Comparison of ENCODE assay signal across 8 cellular contexts in the genomic region with DNA sequence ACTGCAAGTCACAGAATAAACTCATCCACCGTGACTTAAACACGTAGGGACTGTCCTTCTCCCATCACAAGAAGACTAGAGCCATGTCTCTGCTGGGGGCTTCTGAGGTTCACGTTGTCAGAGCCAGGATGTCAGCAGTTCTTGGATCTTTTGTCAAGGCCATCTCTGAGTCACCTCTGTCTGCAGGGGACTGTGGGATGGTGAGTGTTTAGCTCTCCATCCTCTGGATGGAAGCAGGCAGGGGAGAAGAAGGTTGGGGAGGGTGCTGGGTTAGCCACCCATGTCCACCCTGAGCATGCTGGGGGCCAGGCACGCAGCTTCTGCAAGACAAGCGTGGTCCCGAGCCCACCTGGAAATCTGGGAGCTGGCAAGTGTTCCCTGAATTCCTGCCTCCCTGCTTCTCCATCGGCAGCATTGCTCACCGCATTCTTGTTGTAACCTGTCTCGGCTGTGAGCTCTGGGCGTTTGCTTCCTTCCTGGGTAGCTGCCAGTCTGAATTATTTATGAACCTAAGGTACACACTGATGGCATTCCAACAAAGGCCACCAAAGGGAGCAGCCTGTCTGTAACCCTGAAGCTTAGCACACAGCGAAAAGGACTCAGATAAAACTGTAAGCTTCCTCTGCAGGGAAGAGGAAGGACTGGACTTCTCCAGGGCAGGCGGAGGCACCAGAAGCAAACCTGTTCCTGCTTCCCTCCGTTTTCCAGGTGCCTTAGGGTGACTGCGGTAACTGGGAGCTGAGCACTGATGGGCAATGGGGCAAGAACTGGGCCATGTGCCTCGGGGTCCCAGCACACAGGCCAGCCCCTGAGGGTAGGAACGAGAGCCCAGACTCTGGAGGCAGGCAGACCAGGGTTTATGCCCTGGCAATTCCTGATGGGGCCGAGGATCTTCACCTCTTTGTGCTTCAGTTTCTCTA.
DNase-seq lines count a peak whose midpoint lies in the region; ATAC-seq and TF ChIP-seq lines count a peak whose summit lies in the region.
"Had no signal": no experiment of that assay in that cellular context is flagged by ENCODE, and none has a peak within 500 bp of the region (broad histone marks: within the 10 kb centered on the region; RNA-seq: fewer than 3 reads in every experiment).

No MANE protein-coding gene starts in this region.

- no peaks in the 10 kb centered on the region for H4K20me1 ChIP-seq in IMR-90 (ENCODE audit: insufficient read depth, low read length)

- H3K4ac ChIP-seq in IMR-90 (ENCODE audit: low read depth, low read length), result peak overlapping the region; percentile 72

- H3K27me3 ChIP-seq in IMR-90 (ENCODE audit: control insufficient read depth, insufficient read depth, low read length), result peaks cover 10% of the 10 kb centered on the region
- H3K27me3 ChIP-seq in SJSA1 (replicated peaks), result no peaks in the 10 kb centered on the region
- H3K27me3 ChIP-seq in kidney epithelial cell (ENCODE audit: control insufficient read depth, insufficient read depth, low read length), result no peaks in the 10 kb centered on the region
- no peaks in the 10 kb centered on the region for H3K27me3 ChIP-seq in thyroid gland
- no peaks in the 10 kb centered on the region for H3K27me3 ChIP-seq in A673 (replicated peaks; ENCODE audit: insufficient read depth, low read depth, low read length, poor library complexity)

- no peak for TF ChIP-seq POLR2A in IMR-90 (IDR thresholded peaks at IDR 0.05; ENCODE audit: low read depth, low read length)
- peak in 1 of 2 donors; percentile 2 for TF ChIP-seq POLR2A in thyroid gland (IDR thresholded peaks at IDR 0.05)

- H2AFZ ChIP-seq in IMR-90 (replicated peaks; ENCODE audit: low read length, poor library complexity), result peak overlapping the region; percentile 51

- in situ Hi-C loops in IMR-90 (cut with MboI; ENCODE audit: low sequenced_read_pairs), result no loop called here

- H2BK20ac ChIP-seq in IMR-90 (ENCODE audit: low read depth, low read length), result peak overlapping the region; percentile 24; the same call in 1 of the 2 replicates

- no peak overlapping the region for H3K9ac ChIP-seq in IMR-90 (ENCODE audit: low read depth, low read length)

- CTCF ChIA-PET in IMR-90 (lab: Yijun Ruan, JAX) (no interaction called here), A673 (lab: Charles Lee) (no interaction called here)

- no peak overlapping the region for H2BK5ac ChIP-seq in IMR-90 (ENCODE audit: low read depth, low read length, poor library complexity, severe bottlenecking)

- dilution Hi-C loops in IMR-90 (cut with HindIII; ENCODE audit: low sequenced_read_pairs, unreplicated experiment), result no loop called here

- H3K4me1 ChIP-seq in IMR-90 (ENCODE audit: control insufficient read depth, insufficient read depth, low read length) (peaks cover 6% of the 10 kb centered on the region), SJSA1 (replicated peaks) (peaks cover 65% of the 10 kb centered on the region), thyroid gland (peaks cover 6 to 34% of the 10 kb centered on the region in 2 donors), A673 (ENCODE audit: insufficient read depth, low read length, poor library complexity, severe bottlenecking) (peaks cover 11% of the 10 kb centered on the region)

- WGBS in IMR-90 (ENCODE audit: extremely low coverage in 2 of 2, insufficient read length in 1 of 2), 2 experiments, result 78% methylated on average over 11 of the region's 17 CpGs; no CpG with 5 or more reads in 1 of the 2 experiments
- WGBS in thyroid gland, 2 donors, result 55 to 58% methylated on average over 17 of the region's 17 CpGs

- no peak for TF ChIP-seq RAD21 in IMR-90 (IDR thresholded peaks at IDR 0.05; ENCODE audit: low read length)

- ATAC-seq in IMR-90 (ENCODE audit: low read depth) (no peak), GM18867 (IDR thresholded peaks at IDR 0.05; ENCODE audit: unreplicated experiment) (no peak)

- POLR2A ChIA-PET in IMR-90 (lab: Charles Lee; ENCODE audit: unreplicated experiment) (no interaction called here), A673 (lab: Charles Lee; ENCODE audit: low non-redundant PET) (no interaction called here)

- H2AK5ac ChIP-seq in IMR-90 (ENCODE audit: low read depth, low read length), result peak overlapping the region; percentile 25; the same call in 1 of the 2 replicates

- peak overlapping the region; percentile 19 to 41; a peak in 2 of 4 replicates for H4K8ac ChIP-seq in IMR-90 (ENCODE audit: low read depth in 2 of 2, low read length in 2 of 2)

- H3K4me3 ChIP-seq in IMR-90 (ENCODE audit: insufficient read depth, low read depth, low read length), result no peak overlapping the region
- H3K4me3 ChIP-seq in SJSA1, result no peak overlapping the region
- peak overlapping the region; percentile 3 for H3K4me3 ChIP-seq in kidney epithelial cell (ENCODE audit: low read depth, low read length)
- no peak overlapping the region for H3K4me3 ChIP-seq in thyroid gland (replicated peaks in 1 of 3)
- no peak overlapping the region for H3K4me3 ChIP-seq in A673 (ENCODE audit: low read depth, low read length, poor library complexity, severe bottlenecking)

- H3K9me1 ChIP-seq in IMR-90 (ENCODE audit: insufficient read depth, low read length), result peaks cover 11% of the 10 kb centered on the region

- no peak overlapping the region for H3K27ac ChIP-seq in IMR-90 (ENCODE audit: insufficient read depth, low read length)
- peak overlapping the region; percentile 86 for H3K27ac ChIP-seq in SJSA1
- H3K27ac ChIP-seq in thyroid gland, result peak overlapping the region; percentile 53 to 92 (median 88)
- H3K27ac ChIP-seq in A673 (ENCODE audit: low read depth, low read length, poor library complexity, severe bottlenecking), result no peak overlapping the region

- peak overlapping the region; percentile 29; the same call in 1 of the 2 replicates for H4K91ac ChIP-seq in IMR-90 (ENCODE audit: insufficient read depth, low read depth, low read length)

- no peaks in the 10 kb centered on the region for H3K79me1 ChIP-seq in IMR-90 (ENCODE audit: low read depth in 1 of 2, low read length in 2 of 2)

- H3K18ac ChIP-seq in IMR-90 (ENCODE audit: low read depth, low read length), result no peak overlapping the region; the same call in 1 of the 2 replicates

- no peak overlapping the region for H4K5ac ChIP-seq in IMR-90 (ENCODE audit: low read depth, low read length)

- no peak overlapping the region for H3K23ac ChIP-seq in IMR-90 (ENCODE audit: low read depth, low read length)

- H3K4me2 ChIP-seq in IMR-90 (ENCODE audit: low read depth, low read length), result no peak overlapping the region

- H3K36me3 ChIP-seq in IMR-90 (ENCODE audit: control insufficient read depth, insufficient read depth, low read length), result no peaks in the 10 kb centered on the region
- H3K36me3 ChIP-seq in SJSA1, result no peaks in the 10 kb centered on the region
- H3K36me3 ChIP-seq in kidney epithelial cell (ENCODE audit: control insufficient read depth, insufficient read depth, low read length), result no peaks in the 10 kb centered on the region
- H3K36me3 ChIP-seq in thyroid gland, result no peaks in the 10 kb centered on the region
- H3K36me3 ChIP-seq in A673 (ENCODE audit: insufficient read depth, low read length, poor library complexity, severe bottlenecking), result no peaks in the 10 kb centered on the region

- intact Hi-C loops in IMR-90 (cut with micrococcal nuclease) (no loop called here), thyroid gland (cut with DNase I) (loop anchor here (10.0 kb wide), 1 partner anchor 47 kb away; no protein-coding TSS in a partner anchor), A673 (cut with micrococcal nuclease; ENCODE audit: unreplicated experiment) (no loop called here)

- no peak for TF ChIP-seq CTCF in IMR-90 (conservative IDR thresholded peaks at IDR 0.05; ENCODE audit: low read depth, low read length)
- TF ChIP-seq CTCF in kidney epithelial cell (IDR thresholded peaks at IDR 0.05; ENCODE audit: insufficient read depth, low read length, poor library complexity, severe bottlenecking), result no peak
- TF ChIP-seq CTCF in thyroid gland (IDR thresholded peaks at IDR 0.05), result no peak
- no peak for TF ChIP-seq CTCF in A673 (conservative IDR thresholded peaks at IDR 0.05; ENCODE audit: low read depth, low read length)

- H3K56ac ChIP-seq in IMR-90 (ENCODE audit: extremely low read depth, insufficient read depth, low read length), result no peak overlapping the region

- BruUV-seq in IMR-90 (replicated peaks; lab: Mats Ljungman, UMichigan) (no TSS peak), A673 (replicated peaks; lab: Mats Ljungman, UMichigan) (no TSS peak)

- DNase-seq in IMR-90 (peak; percentile 8), SJSA1 (ENCODE audit: low read depth in 1 of 2, low spot score in 2 of 2) (peak; percentile 64 to 82), kidney epithelial cell (ENCODE audit: low read depth) (peak; percentile 74), thyroid gland (peak; percentile 57 to 77), A673 (ENCODE audit: low spot score) (no peak), epidermal melanocyte (ENCODE audit: insufficient read length, low spot score) (no peak)
- DNase-seq: effector memory CD8-positive, alpha-beta T cell had no signal

- H2BK120ac ChIP-seq in IMR-90 (ENCODE audit: low read depth, low read length), result peak overlapping the region; percentile 31

- H2BK15ac ChIP-seq in IMR-90 (ENCODE audit: low read depth, low read length), result peak overlapping the region; percentile 23; the same call in 1 of the 3 replicates

- H3K9me3 ChIP-seq in IMR-90 (ENCODE audit: control insufficient read depth, insufficient read depth, low read length) (no peaks in the 10 kb centered on the region), SJSA1 (replicated peaks) (no peaks in the 10 kb centered on the region), thyroid gland (no peaks in the 10 kb centered on the region), A673 (ENCODE audit: low read depth, low read length, poor library complexity, severe bottlenecking) (no peaks in the 10 kb centered on the region)

- peak overlapping the region; percentile 60 for H3K14ac ChIP-seq in IMR-90 (replicated peaks; ENCODE audit: low read depth, low read length)

- H2AK9ac ChIP-seq in IMR-90 (replicated peaks; ENCODE audit: low read depth, low read length, poor library complexity), result peak overlapping the region; percentile 81

TF ChIP-seq in IMR-90, 13 proteins besides CTCF, POLR2A, EP300 and RAD21 (continues in another document):
- TF ChIP-seq ELK1 (IDR thresholded peaks at IDR 0.05; ENCODE audit: borderline replicate concordance, low read depth, low read length) (no peak), RFX5 (IDR thresholded peaks at IDR 0.05; ENCODE audit: low read depth, low read length) (no peak), SMC3 (IDR thresholded peaks at IDR 0.05; ENCODE audit: low read depth, low read length) (no peak), MAZ (IDR thresholded peaks at IDR 0.05; ENCODE audit: borderline replicate concordance, low read depth, low read length) (no peak), NFE2L2 (IDR thresholded peaks at IDR 0.05; ENCODE audit: low read depth, low read length) (no peak)

Comparison
In these comparisons a context has a peak if more than half of its experiments do, and no peak if none do; other contexts are left out.
1. DNase-seq: peak in IMR-90 (single experiment), SJSA1 (2 of 2), kidney epithelial cell (single experiment) and thyroid gland (2 of 2); none in A673 (single experiment) and epidermal melanocyte (single experiment).
2. H3K27ac ChIP-seq: peak in SJSA1 (single experiment) and thyroid gland (3 of 3); none in IMR-90 (single experiment) and A673 (single experiment).